12 cellular contexts compared by ENCODE assay signal in genomic region chr3:192831111-192831644, GRCh38.
DNase-seq lines count a peak whose midpoint lies in the region; ATAC-seq, FAIRE-seq and TF ChIP-seq lines count a peak whose summit lies in the region.
"Had no signal": no experiment of that assay in that cellular context is flagged by ENCODE, and none has a peak within 500 bp of the region (broad histone marks: within the 10 kb centered on the region; RNA-seq: fewer than 3 reads in every experiment).

No MANE protein-coding gene starts in this region.

- H3K4me2 ChIP-seq in K562 (ENCODE audit: insufficient read depth, low read length): no peak overlapping the region

- H3K4me1 Mint-ChIP-seq in MCF 10A (ENCODE audit: insufficient read depth, unreplicated experiment): peaks cover 38% of the 10 kb centered on the region

- no peak for TF ChIP-seq RAD21 in K562 (CRISPR knock-in tag; conservative IDR thresholded peaks at IDR 0.05 in 1 of 2, IDR thresholded peaks at IDR 0.05 in 1 of 2)

- no peak overlapping the region for H3K4me3 Mint-ChIP-seq in MCF 10A (ENCODE audit: unreplicated experiment)
- H3K4me3 Mint-ChIP-seq: dendritic cell treated with granulocyte-macrophage colony-stimulating factor and Interleukin-4, amounts not matched to agents 40 ng/mL and 50 ng/mL, for 4 days had no signal

- TF ChIP-seq POLR2A in breast epithelium (IDR thresholded peaks at IDR 0.05) (no peak), K562 (conservative IDR thresholded peaks at IDR 0.05) (no peak)

- 0% methylated on average over 6 of the region's 6 CpGs for WGBS in K562 (ENCODE audit: insufficient coverage, low coverage, missing lambda C conversion rate)

- in situ Hi-C loops in K562 (cut with MboI): no loop called here

- TF ChIP-seq CTCF in MCF 10A (IDR thresholded peaks at IDR 0.05; ENCODE audit: unreplicated experiment): no peak
- no peak for TF ChIP-seq CTCF in breast epithelium (IDR thresholded peaks at IDR 0.05)
- TF ChIP-seq CTCF in K562 (IDR thresholded peaks at IDR 0.05 in 2 of 3, conservative IDR thresholded peaks at IDR 0.05 in 1 of 3; ENCODE audit: insufficient read depth in 2 of 3, low read depth in 1 of 3, low read length in 3 of 3): no peak

- CTCF ChIA-PET in MCF 10A (lab: Yijun Ruan, JAX): interaction anchor here (0.6 to 1.6 kb wide), 3 partner anchors 14 to 206 kb away, joined by 3 to 10 read pairs (median 3); no protein-coding TSS in a partner anchor
- CTCF ChIA-PET in K562 (lab: Yijun Ruan, JAX; ENCODE audit: low intra/inter-chr PET ratio): no interaction called here

- H3K9me1 ChIP-seq in K562 (ENCODE audit: control insufficient read depth, insufficient read depth, low read length): no peaks in the 10 kb centered on the region

- no peaks in the 10 kb centered on the region for H3K36me3 Mint-ChIP-seq in MCF 10A (ENCODE audit: insufficient read depth, unreplicated experiment)

- no peak overlapping the region for H2AFZ ChIP-seq in K562 (ENCODE audit: low read depth, low read length)

- BruUV-seq in MCF 10A (replicated peaks; lab: Mats Ljungman, UMichigan) (no TSS peak), K562 (replicated peaks; lab: Mats Ljungman, UMichigan) (no TSS peak)

- no peak overlapping the region for H3K9ac ChIP-seq in K562 (ENCODE audit: insufficient read depth in 1 of 2, low read depth in 2 of 2, low read length in 2 of 2)

- no peak for TF ChIP-seq EP300 in K562 (IDR thresholded peaks at IDR 0.05; ENCODE audit: low read length)

- POLR2A ChIA-PET in MCF 10A (lab: Yijun Ruan, JAX) (no interaction called here), K562 (lab: Yijun Ruan, JAX) (no interaction called here)

- intact Hi-C loops in MCF 10A (cut with micrococcal nuclease) (loop anchor here (5.0 kb wide), 2 partner anchors 56 to 86 kb away; partner anchors contain the start of gene MB21D2), breast epithelium (cut with DNase I; ENCODE audit: low total_unique reads) (no loop called here), K562 (cut with micrococcal nuclease) (no loop called here)

- H3K9me3 Mint-ChIP-seq in MCF 10A (ENCODE audit: unreplicated experiment): no peaks in the 10 kb centered on the region
- H3K9me3 Mint-ChIP-seq: dendritic cell treated with granulocyte-macrophage colony-stimulating factor and Interleukin-4, amounts not matched to agents 40 ng/mL and 50 ng/mL, for 4 days had no signal

- H4K20me1 ChIP-seq in K562 (replicated peaks; ENCODE audit: control insufficient read depth, insufficient read depth, low read length): no peaks in the 10 kb centered on the region; the same call in 1 of the 2 replicates

- no peaks in the 10 kb centered on the region for H3K79me2 ChIP-seq in K562 (ENCODE audit: control insufficient read depth, insufficient read depth, low read length)

- H3K4me1 ChIP-seq in breast epithelium (peaks cover 0 to under 1% of the 10 kb centered on the region in 2 donors), K562 (replicated peaks in 1 of 2; ENCODE audit: control insufficient read depth in 2 of 2, insufficient read depth in 2 of 2, low read length in 2 of 2) (no peaks in the 10 kb centered on the region)

- FAIRE-seq in K562 (lab: Jason Lieb, UNC): no peak

- no peak overlapping the region for H3K4me3 ChIP-seq in breast epithelium
- no peak overlapping the region for H3K4me3 ChIP-seq in K562

- DNase-seq in MCF 10A (ENCODE audit: unreplicated experiment) (peak; percentile 47), breast epithelium (ENCODE audit: low spot score in 2 of 2) (no peak), K562 (ENCODE audit: extremely low read depth in 1 of 4, low spot score in 3 of 4) (no peak), stromal cell of bone marrow (ENCODE audit: low read depth) (peak; percentile 86), NCI-H510A treated with DMSO at 0.1 percent for 48 hours (lab: John Stamatoyannopoulos, UW) (no peak), OCI-M2 (lab: John Stamatoyannopoulos, UW; ENCODE audit: unreplicated experiment) (no peak), NCI-H2029 (lab: John Stamatoyannopoulos, UW) (no peak)
- DNase-seq: CD4-positive, CD25-positive, alpha-beta regulatory T cell had no signal

- H3K27me3 ChIP-seq in breast epithelium (no peaks in the 10 kb centered on the region), K562 (ENCODE audit: control insufficient read depth in 2 of 2, insufficient read depth in 2 of 2, low read length in 2 of 2) (no peaks in the 10 kb centered on the region)

- no peaks in the 10 kb centered on the region for H3K9me3 ChIP-seq in breast epithelium
- no peaks in the 10 kb centered on the region for H3K9me3 ChIP-seq in K562 (replicated peaks; ENCODE audit: control insufficient read depth, insufficient read depth, low read depth, low read length)

- no peak overlapping the region for H3K27ac Mint-ChIP-seq in MCF 10A (ENCODE audit: low read depth, unreplicated experiment)
- H3K27ac Mint-ChIP-seq: CD4-positive, CD25-positive, alpha-beta regulatory T cell; dendritic cell treated with granulocyte-macrophage colony-stimulating factor and Interleukin-4, amounts not matched to agents 40 ng/mL and 50 ng/mL, for 4 days had no signal

- no peaks in the 10 kb centered on the region for H3K27me3 Mint-ChIP-seq in MCF 10A (ENCODE audit: insufficient read depth, unreplicated experiment)
- H3K27me3 Mint-ChIP-seq: CD4-positive, CD25-positive, alpha-beta regulatory T cell; dendritic cell treated with granulocyte-macrophage colony-stimulating factor and Interleukin-4, amounts not matched to agents 40 ng/mL and 50 ng/mL, for 4 days had no signal

- H3K36me3 ChIP-seq in breast epithelium (no peaks in the 10 kb centered on the region), K562 (ENCODE audit: control insufficient read depth, insufficient read depth, low read length) (no peaks in the 10 kb centered on the region)

- peak; percentile 35 for ATAC-seq in HG03175 (IDR thresholded peaks at IDR 0.05; ENCODE audit: unreplicated experiment)
- ATAC-seq in K562: no peak
- ATAC-seq: naive thymus-derived CD4-positive, alpha-beta T cell had no signal

- no peak overlapping the region for H3K27ac ChIP-seq in breast epithelium
- H3K27ac ChIP-seq in K562 (ENCODE audit: extremely low read depth, low read depth, low read length): no peak overlapping the region
- H3K27ac ChIP-seq: HL-60 had no signal

TF ChIP-seq in K562, 482 proteins besides CTCF, POLR2A, EP300 and RAD21:
- TF ChIP-seq MYNN (IDR thresholded peaks at IDR 0.05): no peak
- no peak for TF ChIP-seq MYNN (CRISPR knock-in tag; IDR thresholded peaks at IDR 0.05)
- TF ChIP-seq TCFL5 (CRISPR knock-in tag; conservative IDR thresholded peaks at IDR 0.05): no peak
- TF ChIP-seq CBX3 (IDR thresholded peaks at IDR 0.05; ENCODE audit: borderline replicate concordance in 1 of 2, low read length in 2 of 2): no peak
- TF ChIP-seq ZBTB11 (CRISPR knock-in tag; IDR thresholded peaks at IDR 0.05): peak in 2 of 3 experiments; percentile 23 to 81; a peak in 2 of 6 replicates
- TF ChIP-seq RBM25 (IDR thresholded peaks at IDR 0.05; ENCODE audit: low read depth, low read length, severe bottlenecking): no peak
- TF ChIP-seq, protein P1, sequence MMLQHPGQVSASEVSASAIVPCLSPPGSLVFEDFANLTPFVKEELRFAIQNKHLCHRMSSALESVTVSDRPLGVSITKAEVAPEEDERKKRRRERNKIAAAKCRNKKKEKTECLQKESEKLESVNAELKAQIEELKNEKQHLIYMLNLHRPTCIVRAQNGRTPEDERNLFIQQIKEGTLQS (IDR thresholded peaks at IDR 0.05): 0 out of 2 replicates have a peak, but pooled peaks have one; percentile 13
- TF ChIP-seq, protein P1 (CRISPR knock-in tag; conservative IDR thresholded peaks at IDR 0.05): no peak
- TF ChIP-seq, protein P2, sequence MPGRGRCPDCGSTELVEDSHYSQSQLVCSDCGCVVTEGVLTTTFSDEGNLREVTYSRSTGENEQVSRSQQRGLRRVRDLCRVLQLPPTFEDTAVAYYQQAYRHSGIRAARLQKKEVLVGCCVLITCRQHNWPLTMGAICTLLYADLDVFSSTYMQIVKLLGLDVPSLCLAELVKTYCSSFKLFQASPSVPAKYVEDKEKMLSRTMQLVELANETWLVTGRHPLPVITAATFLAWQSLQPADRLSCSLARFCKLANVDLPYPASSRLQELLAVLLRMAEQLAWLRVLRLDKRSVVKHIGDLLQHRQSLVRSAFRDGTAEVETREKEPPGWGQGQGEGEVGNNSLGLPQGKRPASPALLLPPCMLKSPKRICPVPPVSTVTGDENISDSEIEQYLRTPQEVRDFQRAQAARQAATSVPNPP (IDR thresholded peaks at IDR 0.05; ENCODE audit: borderline replicate concordance, insufficient read depth, insufficient read length): no peak

Comparison
In these comparisons a context has a peak if more than half of its experiments do, and no peak if none do; other contexts are left out.
1. DNase-seq: peak in MCF 10A (single experiment) and stromal cell of bone marrow (single experiment); none in breast epithelium (0 of 2), K562 (0 of 4), NCI-H510A treated with DMSO at 0.1 percent for 48 hours (single experiment), OCI-M2 (single experiment) and NCI-H2029 (single experiment).